ENCODE assay signal across 1 cellular context in the genomic region with DNA sequence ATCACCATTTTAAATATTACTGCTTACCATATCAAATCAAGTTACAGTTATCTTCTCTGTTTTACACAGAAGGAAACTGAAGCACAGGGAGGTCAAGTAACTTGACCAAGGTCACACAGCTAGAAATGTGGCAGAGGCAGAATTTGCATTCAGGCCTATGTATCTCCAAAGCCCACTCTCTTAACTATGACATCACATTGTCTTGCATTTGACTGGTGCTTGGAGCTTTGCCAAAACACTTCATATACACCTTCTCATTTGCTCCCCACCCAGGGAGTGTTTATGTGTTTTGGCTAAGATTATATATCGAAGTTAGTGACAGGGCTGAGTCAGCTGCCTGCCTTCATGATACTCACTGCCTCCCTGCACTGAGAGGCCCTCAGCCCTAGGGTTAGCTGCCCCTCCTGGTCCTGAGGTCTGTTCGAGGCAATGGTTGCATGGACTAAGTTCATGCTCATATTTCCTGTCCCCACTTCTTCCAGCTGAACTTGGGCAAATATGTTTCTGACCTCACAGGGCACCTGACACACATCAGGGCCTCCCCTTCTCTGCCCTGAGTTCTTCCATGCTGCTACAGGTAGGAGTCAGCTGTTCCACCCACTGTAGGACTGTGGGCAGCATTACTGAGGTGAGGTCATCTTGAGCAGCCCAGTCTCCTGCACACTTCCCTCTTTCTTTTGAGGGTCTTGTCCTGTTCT.
TF ChIP-seq lines count a peak whose summit lies in the region.

No MANE protein-coding gene starts in this region.

TF ChIP-seq in HEK293, 187 proteins besides CTCF, POLR2A, EP300 and RAD21 (continued from another document and continues in another):
- no peak for TF ChIP-seq ZNF776 (tag by site-specific recombination; IDR thresholded peaks at IDR 0.05; ENCODE audit: borderline replicate concordance)
- TF ChIP-seq ZNF324 (tag by site-specific recombination; IDR thresholded peaks at IDR 0.05), result no peak; the same call in 1 of the 2 replicates
- TF ChIP-seq KLF10 (tag by site-specific recombination; IDR thresholded peaks at IDR 0.05), result peak; percentile 83
- TF ChIP-seq ZNF621 (tag by site-specific recombination; IDR thresholded peaks at IDR 0.05), result no peak
- TF ChIP-seq, protein P1, sequence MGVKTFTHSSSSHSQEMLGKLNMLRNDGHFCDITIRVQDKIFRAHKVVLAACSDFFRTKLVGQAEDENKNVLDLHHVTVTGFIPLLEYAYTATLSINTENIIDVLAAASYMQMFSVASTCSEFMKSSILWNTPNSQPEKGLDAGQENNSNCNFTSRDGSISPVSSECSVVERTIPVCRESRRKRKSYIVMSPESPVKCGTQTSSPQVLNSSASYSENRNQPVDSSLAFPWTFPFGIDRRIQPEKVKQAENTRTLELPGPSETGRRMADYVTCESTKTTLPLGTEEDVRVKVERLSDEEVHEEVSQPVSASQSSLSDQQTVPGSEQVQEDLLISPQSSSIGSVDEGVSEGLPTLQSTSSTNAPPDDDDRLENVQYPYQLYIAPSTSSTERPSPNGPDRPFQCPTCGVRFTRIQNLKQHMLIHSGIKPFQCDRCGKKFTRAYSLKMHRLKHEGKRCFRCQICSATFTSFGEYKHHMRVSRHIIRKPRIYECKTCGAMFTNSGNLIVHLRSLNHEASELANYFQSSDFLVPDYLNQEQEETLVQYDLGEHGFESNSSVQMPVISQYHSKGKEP (tag by site-specific recombination; IDR thresholded peaks at IDR 0.05), result peak; percentile 89
- no peak for TF ChIP-seq ZNF350 (tag by site-specific recombination; IDR thresholded peaks at IDR 0.05)
- no peak for TF ChIP-seq ZNF701 (tag by site-specific recombination; IDR thresholded peaks at IDR 0.05)
- no peak for TF ChIP-seq ZNF16 (tag by site-specific recombination; IDR thresholded peaks at IDR 0.05; ENCODE audit: low read depth)
- TF ChIP-seq, protein P2, sequence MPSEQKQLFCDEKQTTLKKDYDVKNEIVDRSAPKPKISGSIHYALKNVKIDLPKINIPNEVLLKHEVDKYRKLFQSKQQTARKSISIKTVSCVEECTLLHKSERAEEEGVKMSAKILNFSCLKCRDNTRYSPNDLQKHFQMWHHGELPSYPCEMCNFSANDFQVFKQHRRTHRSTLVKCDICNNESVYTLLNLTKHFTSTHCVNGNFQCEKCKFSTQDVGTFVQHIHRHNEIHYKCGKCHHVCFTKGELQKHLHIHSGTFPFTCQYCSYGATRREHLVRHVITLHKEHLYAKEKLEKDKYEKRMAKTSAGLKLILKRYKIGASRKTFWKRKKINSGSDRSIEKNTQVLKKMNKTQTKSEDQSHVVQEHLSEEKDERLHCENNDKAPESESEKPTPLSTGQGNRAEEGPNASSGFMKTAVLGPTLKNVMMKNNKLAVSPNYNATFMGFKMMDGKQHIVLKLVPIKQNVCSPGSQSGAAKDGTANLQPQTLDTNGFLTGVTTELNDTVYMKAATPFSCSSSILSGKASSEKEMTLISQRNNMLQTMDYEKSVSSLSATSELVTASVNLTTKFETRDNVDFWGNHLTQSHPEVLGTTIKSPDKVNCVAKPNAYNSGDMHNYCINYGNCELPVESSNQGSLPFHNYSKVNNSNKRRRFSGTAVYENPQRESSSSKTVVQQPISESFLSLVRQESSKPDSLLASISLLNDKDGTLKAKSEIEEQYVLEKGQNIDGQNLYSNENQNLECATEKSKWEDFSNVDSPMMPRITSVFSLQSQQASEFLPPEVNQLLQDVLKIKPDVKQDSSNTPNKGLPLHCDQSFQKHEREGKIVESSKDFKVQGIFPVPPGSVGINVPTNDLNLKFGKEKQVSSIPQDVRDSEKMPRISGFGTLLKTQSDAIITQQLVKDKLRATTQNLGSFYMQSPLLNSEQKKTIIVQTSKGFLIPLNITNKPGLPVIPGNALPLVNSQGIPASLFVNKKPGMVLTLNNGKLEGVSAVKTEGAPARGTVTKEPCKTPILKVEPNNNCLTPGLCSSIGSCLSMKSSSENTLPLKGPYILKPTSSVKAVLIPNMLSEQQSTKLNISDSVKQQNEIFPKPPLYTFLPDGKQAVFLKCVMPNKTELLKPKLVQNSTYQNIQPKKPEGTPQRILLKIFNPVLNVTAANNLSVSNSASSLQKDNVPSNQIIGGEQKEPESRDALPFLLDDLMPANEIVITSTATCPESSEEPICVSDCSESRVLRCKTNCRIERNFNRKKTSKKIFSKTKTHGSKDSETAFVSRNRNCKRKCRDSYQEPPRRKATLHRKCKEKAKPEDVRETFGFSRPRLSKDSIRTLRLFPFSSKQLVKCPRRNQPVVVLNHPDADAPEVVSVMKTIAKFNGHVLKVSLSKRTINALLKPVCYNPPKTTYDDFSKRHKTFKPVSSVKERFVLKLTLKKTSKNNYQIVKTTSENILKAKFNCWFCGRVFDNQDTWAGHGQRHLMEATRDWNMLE (tag by site-specific recombination; conservative IDR thresholded peaks at IDR 0.05; ENCODE audit: low read depth), result no peak
- no peak for TF ChIP-seq ZNF658 (tag by site-specific recombination; IDR thresholded peaks at IDR 0.05)
- no peak for TF ChIP-seq ZNF785 (tag by site-specific recombination; IDR thresholded peaks at IDR 0.05)
- no peak for TF ChIP-seq ZFP3 (tag by site-specific recombination; IDR thresholded peaks at IDR 0.05; ENCODE audit: low read depth)
- TF ChIP-seq, protein P3, sequence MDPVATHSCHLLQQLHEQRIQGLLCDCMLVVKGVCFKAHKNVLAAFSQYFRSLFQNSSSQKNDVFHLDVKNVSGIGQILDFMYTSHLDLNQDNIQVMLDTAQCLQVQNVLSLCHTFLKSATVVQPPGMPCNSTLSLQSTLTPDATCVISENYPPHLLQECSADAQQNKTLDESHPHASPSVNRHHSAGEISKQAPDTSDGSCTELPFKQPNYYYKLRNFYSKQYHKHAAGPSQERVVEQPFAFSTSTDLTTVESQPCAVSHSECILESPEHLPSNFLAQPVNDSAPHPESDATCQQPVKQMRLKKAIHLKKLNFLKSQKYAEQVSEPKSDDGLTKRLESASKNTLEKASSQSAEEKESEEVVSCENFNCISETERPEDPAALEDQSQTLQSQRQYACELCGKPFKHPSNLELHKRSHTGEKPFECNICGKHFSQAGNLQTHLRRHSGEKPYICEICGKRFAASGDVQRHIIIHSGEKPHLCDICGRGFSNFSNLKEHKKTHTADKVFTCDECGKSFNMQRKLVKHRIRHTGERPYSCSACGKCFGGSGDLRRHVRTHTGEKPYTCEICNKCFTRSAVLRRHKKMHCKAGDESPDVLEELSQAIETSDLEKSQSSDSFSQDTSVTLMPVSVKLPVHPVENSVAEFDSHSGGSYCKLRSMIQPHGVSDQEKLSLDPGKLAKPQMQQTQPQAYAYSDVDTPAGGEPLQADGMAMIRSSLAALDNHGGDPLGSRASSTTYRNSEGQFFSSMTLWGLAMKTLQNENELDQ (tag by site-specific recombination; IDR thresholded peaks at IDR 0.05; ENCODE audit: low read depth), result no peak
- no peak for TF ChIP-seq YY1 (tag by site-specific recombination; IDR thresholded peaks at IDR 0.05)
- TF ChIP-seq FEZF1 (tag by site-specific recombination; IDR thresholded peaks at IDR 0.05), result peak; percentile 61; the same call in 1 of the 2 replicates
- TF ChIP-seq ZNF114 (tag by site-specific recombination; IDR thresholded peaks at IDR 0.05), result no peak
- TF ChIP-seq MEIS1 (CRISPR knock-in tag; IDR thresholded peaks at IDR 0.05; ENCODE audit: borderline replicate concordance), result no peak
- no peak; the same call in 1 of the 2 replicates for TF ChIP-seq ZNF501 (tag by site-specific recombination; IDR thresholded peaks at IDR 0.05)
- TF ChIP-seq ZNF404 (tag by site-specific recombination; IDR thresholded peaks at IDR 0.05), result no peak
- TF ChIP-seq ZNF629 (tag by site-specific recombination; IDR thresholded peaks at IDR 0.05), result peak; percentile 94
- peak; percentile 94 for TF ChIP-seq ZNF335 (tag by site-specific recombination; conservative IDR thresholded peaks at IDR 0.05)
- TF ChIP-seq, protein P4, sequence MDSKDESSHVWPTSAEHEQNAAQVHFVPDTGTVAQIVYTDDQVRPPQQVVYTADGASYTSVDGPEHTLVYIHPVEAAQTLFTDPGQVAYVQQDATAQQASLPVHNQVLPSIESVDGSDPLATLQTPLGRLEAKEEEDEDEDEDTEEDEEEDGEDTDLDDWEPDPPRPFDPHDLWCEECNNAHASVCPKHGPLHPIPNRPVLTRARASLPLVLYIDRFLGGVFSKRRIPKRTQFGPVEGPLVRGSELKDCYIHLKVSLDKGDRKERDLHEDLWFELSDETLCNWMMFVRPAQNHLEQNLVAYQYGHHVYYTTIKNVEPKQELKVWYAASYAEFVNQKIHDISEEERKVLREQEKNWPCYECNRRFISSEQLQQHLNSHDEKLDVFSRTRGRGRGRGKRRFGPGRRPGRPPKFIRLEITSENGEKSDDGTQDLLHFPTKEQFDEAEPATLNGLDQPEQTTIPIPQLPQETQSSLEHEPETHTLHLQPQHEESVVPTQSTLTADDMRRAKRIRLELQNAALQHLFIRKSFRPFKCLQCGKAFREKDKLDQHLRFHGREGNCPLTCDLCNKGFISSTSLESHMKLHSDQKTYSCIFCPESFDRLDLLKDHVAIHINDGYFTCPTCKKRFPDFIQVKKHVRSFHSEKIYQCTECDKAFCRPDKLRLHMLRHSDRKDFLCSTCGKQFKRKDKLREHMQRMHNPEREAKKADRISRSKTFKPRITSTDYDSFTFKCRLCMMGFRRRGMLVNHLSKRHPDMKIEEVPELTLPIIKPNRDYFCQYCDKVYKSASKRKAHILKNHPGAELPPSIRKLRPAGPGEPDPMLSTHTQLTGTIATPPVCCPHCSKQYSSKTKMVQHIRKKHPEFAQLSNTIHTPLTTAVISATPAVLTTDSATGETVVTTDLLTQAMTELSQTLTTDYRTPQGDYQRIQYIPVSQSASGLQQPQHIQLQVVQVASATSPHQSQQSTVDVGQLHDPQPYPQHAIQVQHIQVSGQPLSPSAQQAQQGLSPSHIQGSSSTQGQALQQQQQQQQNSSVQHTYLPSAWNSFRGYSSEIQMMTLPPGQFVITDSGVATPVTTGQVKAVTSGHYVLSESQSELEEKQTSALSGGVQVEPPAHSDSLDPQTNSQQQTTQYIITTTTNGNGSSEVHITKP (tag by site-specific recombination; IDR thresholded peaks at IDR 0.05), result peak; percentile 71
- no peak for TF ChIP-seq ZNF426 (tag by site-specific recombination; IDR thresholded peaks at IDR 0.05)
- TF ChIP-seq EGR2 (tag by site-specific recombination; IDR thresholded peaks at IDR 0.05; ENCODE audit: low read depth), result peak; percentile 91
- TF ChIP-seq, protein P5, sequence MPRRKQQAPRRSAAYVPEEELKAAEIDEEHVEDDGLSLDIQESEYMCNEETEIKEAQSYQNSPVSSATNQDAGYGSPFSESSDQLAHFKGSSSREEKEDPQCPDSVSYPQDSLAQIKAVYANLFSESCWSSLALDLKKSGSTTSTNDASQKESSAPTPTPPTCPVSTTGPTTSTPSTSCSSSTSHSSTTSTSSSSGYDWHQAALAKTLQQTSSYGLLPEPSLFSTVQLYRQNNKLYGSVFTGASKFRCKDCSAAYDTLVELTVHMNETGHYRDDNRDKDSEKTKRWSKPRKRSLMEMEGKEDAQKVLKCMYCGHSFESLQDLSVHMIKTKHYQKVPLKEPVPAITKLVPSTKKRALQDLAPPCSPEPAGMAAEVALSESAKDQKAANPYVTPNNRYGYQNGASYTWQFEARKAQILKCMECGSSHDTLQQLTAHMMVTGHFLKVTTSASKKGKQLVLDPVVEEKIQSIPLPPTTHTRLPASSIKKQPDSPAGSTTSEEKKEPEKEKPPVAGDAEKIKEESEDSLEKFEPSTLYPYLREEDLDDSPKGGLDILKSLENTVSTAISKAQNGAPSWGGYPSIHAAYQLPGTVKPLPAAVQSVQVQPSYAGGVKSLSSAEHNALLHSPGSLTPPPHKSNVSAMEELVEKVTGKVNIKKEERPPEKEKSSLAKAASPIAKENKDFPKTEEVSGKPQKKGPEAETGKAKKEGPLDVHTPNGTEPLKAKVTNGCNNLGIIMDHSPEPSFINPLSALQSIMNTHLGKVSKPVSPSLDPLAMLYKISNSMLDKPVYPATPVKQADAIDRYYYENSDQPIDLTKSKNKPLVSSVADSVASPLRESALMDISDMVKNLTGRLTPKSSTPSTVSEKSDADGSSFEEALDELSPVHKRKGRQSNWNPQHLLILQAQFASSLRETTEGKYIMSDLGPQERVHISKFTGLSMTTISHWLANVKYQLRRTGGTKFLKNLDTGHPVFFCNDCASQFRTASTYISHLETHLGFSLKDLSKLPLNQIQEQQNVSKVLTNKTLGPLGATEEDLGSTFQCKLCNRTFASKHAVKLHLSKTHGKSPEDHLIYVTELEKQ (tag by site-specific recombination; IDR thresholded peaks at IDR 0.05; ENCODE audit: borderline replicate concordance), result peak; percentile 74; the same call in 1 of the 2 replicates
- TF ChIP-seq ZSCAN23 (tag by site-specific recombination; IDR thresholded peaks at IDR 0.05), result peak; percentile 74; the same call in 1 of the 2 replicates
- no peak for TF ChIP-seq ZNF274 (IDR thresholded peaks at IDR 0.05; ENCODE audit: low read length)
- TF ChIP-seq ZNF274 (tag by site-specific recombination; IDR thresholded peaks at IDR 0.05; ENCODE audit: borderline replicate concordance), result no peak
- TF ChIP-seq ZNF660 (tag by site-specific recombination; IDR thresholded peaks at IDR 0.05), result peak; percentile 72
- no peak for TF ChIP-seq ZNF521 (tag by site-specific recombination; IDR thresholded peaks at IDR 0.05)
- TF ChIP-seq, protein P6, sequence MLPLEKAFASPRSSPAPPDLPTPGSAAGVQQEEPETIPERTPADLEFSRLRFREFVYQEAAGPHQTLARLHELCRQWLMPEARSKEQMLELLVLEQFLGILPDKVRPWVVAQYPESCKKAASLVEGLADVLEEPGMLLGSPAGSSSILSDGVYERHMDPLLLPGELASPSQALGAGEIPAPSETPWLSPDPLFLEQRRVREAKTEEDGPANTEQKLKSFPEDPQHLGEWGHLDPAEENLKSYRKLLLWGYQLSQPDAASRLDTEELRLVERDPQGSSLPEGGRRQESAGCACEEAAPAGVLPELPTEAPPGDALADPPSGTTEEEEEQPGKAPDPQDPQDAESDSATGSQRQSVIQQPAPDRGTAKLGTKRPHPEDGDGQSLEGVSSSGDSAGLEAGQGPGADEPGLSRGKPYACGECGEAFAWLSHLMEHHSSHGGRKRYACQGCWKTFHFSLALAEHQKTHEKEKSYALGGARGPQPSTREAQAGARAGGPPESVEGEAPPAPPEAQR (tag by site-specific recombination; IDR thresholded peaks at IDR 0.05), result no peak
- TF ChIP-seq, protein P7, sequence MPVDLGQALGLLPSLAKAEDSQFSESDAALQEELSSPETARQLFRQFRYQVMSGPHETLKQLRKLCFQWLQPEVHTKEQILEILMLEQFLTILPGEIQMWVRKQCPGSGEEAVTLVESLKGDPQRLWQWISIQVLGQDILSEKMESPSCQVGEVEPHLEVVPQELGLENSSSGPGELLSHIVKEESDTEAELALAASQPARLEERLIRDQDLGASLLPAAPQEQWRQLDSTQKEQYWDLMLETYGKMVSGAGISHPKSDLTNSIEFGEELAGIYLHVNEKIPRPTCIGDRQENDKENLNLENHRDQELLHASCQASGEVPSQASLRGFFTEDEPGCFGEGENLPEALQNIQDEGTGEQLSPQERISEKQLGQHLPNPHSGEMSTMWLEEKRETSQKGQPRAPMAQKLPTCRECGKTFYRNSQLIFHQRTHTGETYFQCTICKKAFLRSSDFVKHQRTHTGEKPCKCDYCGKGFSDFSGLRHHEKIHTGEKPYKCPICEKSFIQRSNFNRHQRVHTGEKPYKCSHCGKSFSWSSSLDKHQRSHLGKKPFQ (tag by site-specific recombination; IDR thresholded peaks at IDR 0.05), result no peak
- peak; percentile 22; the same call in 1 of the 2 replicates for TF ChIP-seq GFI1B (tag by site-specific recombination; IDR thresholded peaks at IDR 0.05)
- TF ChIP-seq KLF1 (tag by site-specific recombination; IDR thresholded peaks at IDR 0.05), result peak; percentile 91
- TF ChIP-seq ZNF391 (tag by site-specific recombination; IDR thresholded peaks at IDR 0.05; ENCODE audit: borderline replicate concordance, low read depth), result no peak
- no peak for TF ChIP-seq IKZF3 (tag by site-specific recombination; IDR thresholded peaks at IDR 0.05)
